ENCODE assay signal across 8 cellular contexts in genomic region chr2:47904903-47905453, GRCh38. TPM values are rescaled to one million over a fixed set of nuclear protein-coding genes. Genes with fewer than 3 reads are reported as not detected.
DNase-seq lines count a peak whose midpoint lies in the region; ATAC-seq, FAIRE-seq and TF ChIP-seq lines count a peak whose summit lies in the region.

No MANE protein-coding gene starts in this region.

- TF ChIP-seq CTCF in 22Rv1 (IDR thresholded peaks at IDR 0.05), result no peak
- TF ChIP-seq CTCF in foreskin fibroblast (IDR thresholded peaks at IDR 0.05; ENCODE audit: low read depth, low read length), result no peak

- H3K27ac ChIP-seq in 22Rv1 (peak overlapping the region; percentile 86), KOPT-K1 (ENCODE audit: low read depth, low read length, poor library complexity, severe bottlenecking) (peak overlapping the region; percentile 90)

- peaks cover 1% of the 10 kb centered on the region for H3K36me3 Mint-ChIP-seq in activated T-cell treated with anti-CD3 and anti-CD28 coated beads, Interleukin-2, amount 50 U/mL, for 4 hours (ENCODE audit: insufficient read depth)

- H3K4me3 ChIP-seq in foreskin fibroblast (ENCODE audit: low read depth in 1 of 2, low read length in 2 of 2) (peak overlapping the region; percentile 69 to 79), neuron (ENCODE audit: low read length) (peak overlapping the region; percentile 61)

- no peak overlapping the region for H2AFZ ChIP-seq in neuron (ENCODE audit: low read depth, low read length)

- no peaks in the 10 kb centered on the region for H3K9me3 Mint-ChIP-seq in activated T-cell treated with anti-CD3 and anti-CD28 coated beads, Interleukin-2, amount 50 U/mL, for 4 hours

- H3K27me3 ChIP-seq in neuron (ENCODE audit: insufficient read depth, low read length), result no peaks in the 10 kb centered on the region

- H3K9me3 ChIP-seq in KOPT-K1 (ENCODE audit: insufficient read depth, low read length, poor library complexity, severe bottlenecking) (no peaks in the 10 kb centered on the region), neuron (ENCODE audit: low read length) (no peaks in the 10 kb centered on the region)

- DNase-seq in GM12892 (ENCODE audit: insufficient read length), result peak; percentile 19
- DNase-seq in activated T-cell treated with anti-CD3 and anti-CD28 coated beads, Interleukin-2, amount 50 U/mL, for 4 hours, result no peak
- no peak for DNase-seq in foreskin fibroblast
- no peak for DNase-seq in GM19240 (ENCODE audit: insufficient read length, low spot score)

- no peak for ATAC-seq in activated T-cell treated with anti-CD3 and anti-CD28 coated beads, Interleukin-2, amount 50 U/mL, for 4 hours
- no peak for ATAC-seq in GM21390 (IDR thresholded peaks at IDR 0.05; ENCODE audit: unreplicated experiment)

- peak; percentile 21; the same call in 1 of the 2 replicates for TF ChIP-seq POLR2A in GM12892 (IDR thresholded peaks at IDR 0.05; ENCODE audit: low read depth, low read length)

- H3K36me3 ChIP-seq in KOPT-K1 (ENCODE audit: insufficient read depth, low read length), result no peaks in the 10 kb centered on the region
- no peaks in the 10 kb centered on the region for H3K36me3 ChIP-seq in neuron (ENCODE audit: insufficient read depth, low read length)

- H3K4me1 ChIP-seq in neuron (ENCODE audit: insufficient read depth, low read length), result peaks cover 16% of the 10 kb centered on the region

- no peak for FAIRE-seq in GM12892 (lab: Jason Lieb, UNC)

- H3K27me3 Mint-ChIP-seq in activated T-cell treated with anti-CD3 and anti-CD28 coated beads, Interleukin-2, amount 50 U/mL, for 4 hours (ENCODE audit: low read depth), result no peaks in the 10 kb centered on the region

- peak overlapping the region; percentile 98 for H3K4me3 Mint-ChIP-seq in activated T-cell treated with anti-CD3 and anti-CD28 coated beads, Interleukin-2, amount 50 U/mL, for 4 hours

- peaks cover 42% of the 10 kb centered on the region for H3K4me1 Mint-ChIP-seq in activated T-cell treated with anti-CD3 and anti-CD28 coated beads, Interleukin-2, amount 50 U/mL, for 4 hours (ENCODE audit: low read depth)

RNA-seq across cellular contexts. Expression of gene FBXO11, which starts 1.3 kb away (rescaled TPM):
- polyA plus RNA-seq in GM12892 (2012; ENCODE audit: missing spikeins), result 24.0 TPM
- 10 to 100 TPM; 37.1 to 45.1 (median 40.7) TPM for total RNA-seq in activated T-cell treated with anti-CD3 and anti-CD28 coated beads, Interleukin-2, amount 50 U/mL, for 4 hours
